In genomic region chr7:156307193-156307592, GRCh38 we compare ENCODE assay signal across 2 cellular contexts.
TF ChIP-seq lines count a peak whose summit lies in the region.

No MANE protein-coding gene starts in this region.

TF ChIP-seq in GM23338, 12 proteins besides CTCF, POLR2A, EP300 and RAD21 (continued from another document):
- TF ChIP-seq, protein P1, sequence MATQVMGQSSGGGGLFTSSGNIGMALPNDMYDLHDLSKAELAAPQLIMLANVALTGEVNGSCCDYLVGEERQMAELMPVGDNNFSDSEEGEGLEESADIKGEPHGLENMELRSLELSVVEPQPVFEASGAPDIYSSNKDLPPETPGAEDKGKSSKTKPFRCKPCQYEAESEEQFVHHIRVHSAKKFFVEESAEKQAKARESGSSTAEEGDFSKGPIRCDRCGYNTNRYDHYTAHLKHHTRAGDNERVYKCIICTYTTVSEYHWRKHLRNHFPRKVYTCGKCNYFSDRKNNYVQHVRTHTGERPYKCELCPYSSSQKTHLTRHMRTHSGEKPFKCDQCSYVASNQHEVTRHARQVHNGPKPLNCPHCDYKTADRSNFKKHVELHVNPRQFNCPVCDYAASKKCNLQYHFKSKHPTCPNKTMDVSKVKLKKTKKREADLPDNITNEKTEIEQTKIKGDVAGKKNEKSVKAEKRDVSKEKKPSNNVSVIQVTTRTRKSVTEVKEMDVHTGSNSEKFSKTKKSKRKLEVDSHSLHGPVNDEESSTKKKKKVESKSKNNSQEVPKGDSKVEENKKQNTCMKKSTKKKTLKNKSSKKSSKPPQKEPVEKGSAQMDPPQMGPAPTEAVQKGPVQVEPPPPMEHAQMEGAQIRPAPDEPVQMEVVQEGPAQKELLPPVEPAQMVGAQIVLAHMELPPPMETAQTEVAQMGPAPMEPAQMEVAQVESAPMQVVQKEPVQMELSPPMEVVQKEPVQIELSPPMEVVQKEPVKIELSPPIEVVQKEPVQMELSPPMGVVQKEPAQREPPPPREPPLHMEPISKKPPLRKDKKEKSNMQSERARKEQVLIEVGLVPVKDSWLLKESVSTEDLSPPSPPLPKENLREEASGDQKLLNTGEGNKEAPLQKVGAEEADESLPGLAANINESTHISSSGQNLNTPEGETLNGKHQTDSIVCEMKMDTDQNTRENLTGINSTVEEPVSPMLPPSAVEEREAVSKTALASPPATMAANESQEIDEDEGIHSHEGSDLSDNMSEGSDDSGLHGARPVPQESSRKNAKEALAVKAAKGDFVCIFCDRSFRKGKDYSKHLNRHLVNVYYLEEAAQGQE (IDR thresholded peaks at IDR 0.05; ENCODE audit: unreplicated experiment), result no peak
- TF ChIP-seq CREB1 (CRISPR knock-in tag; IDR thresholded peaks at IDR 0.05; ENCODE audit: low read depth) (no peak), POLR2AphosphoS5 (IDR thresholded peaks at IDR 0.05; ENCODE audit: low read depth) (no peak), ZNF462 (CRISPR knock-in tag; IDR thresholded peaks at IDR 0.05) (no peak)
TF ChIP-seq in GM23338: peak in this region for 0.

TF ChIP-seq in K562, 482 proteins besides CTCF, POLR2A, EP300 and RAD21 (continued from another document):
- TF ChIP-seq ZBTB12 (CRISPR knock-in tag; IDR thresholded peaks at IDR 0.05) (no peak), ZNF589 (CRISPR knock-in tag; IDR thresholded peaks at IDR 0.05; ENCODE audit: low read depth) (no peak), SIRT6 (IDR thresholded peaks at IDR 0.05; ENCODE audit: low read depth, low read length) (no peak), ZNF57 (CRISPR knock-in tag; IDR thresholded peaks at IDR 0.05) (no peak), RFX1 (IDR thresholded peaks at IDR 0.05) (no peak), KLF10 (CRISPR knock-in tag; IDR thresholded peaks at IDR 0.05) (no peak), ZNF212 (CRISPR knock-in tag; IDR thresholded peaks at IDR 0.05) (no peak), U2AF2 (optimal IDR thresholded peaks at IDR 0.05; ENCODE audit: low read depth, low read length) (no peak)
- TF ChIP-seq, protein P2, sequence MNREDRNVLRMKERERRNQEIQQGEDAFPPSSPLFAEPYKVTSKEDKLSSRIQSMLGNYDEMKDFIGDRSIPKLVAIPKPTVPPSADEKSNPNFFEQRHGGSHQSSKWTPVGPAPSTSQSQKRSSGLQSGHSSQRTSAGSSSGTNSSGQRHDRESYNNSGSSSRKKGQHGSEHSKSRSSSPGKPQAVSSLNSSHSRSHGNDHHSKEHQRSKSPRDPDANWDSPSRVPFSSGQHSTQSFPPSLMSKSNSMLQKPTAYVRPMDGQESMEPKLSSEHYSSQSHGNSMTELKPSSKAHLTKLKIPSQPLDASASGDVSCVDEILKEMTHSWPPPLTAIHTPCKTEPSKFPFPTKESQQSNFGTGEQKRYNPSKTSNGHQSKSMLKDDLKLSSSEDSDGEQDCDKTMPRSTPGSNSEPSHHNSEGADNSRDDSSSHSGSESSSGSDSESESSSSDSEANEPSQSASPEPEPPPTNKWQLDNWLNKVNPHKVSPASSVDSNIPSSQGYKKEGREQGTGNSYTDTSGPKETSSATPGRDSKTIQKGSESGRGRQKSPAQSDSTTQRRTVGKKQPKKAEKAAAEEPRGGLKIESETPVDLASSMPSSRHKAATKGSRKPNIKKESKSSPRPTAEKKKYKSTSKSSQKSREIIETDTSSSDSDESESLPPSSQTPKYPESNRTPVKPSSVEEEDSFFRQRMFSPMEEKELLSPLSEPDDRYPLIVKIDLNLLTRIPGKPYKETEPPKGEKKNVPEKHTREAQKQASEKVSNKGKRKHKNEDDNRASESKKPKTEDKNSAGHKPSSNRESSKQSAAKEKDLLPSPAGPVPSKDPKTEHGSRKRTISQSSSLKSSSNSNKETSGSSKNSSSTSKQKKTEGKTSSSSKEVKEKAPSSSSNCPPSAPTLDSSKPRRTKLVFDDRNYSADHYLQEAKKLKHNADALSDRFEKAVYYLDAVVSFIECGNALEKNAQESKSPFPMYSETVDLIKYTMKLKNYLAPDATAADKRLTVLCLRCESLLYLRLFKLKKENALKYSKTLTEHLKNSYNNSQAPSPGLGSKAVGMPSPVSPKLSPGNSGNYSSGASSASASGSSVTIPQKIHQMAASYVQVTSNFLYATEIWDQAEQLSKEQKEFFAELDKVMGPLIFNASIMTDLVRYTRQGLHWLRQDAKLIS (CRISPR knock-in tag; IDR thresholded peaks at IDR 0.05), result no peak
- TF ChIP-seq, protein P3, sequence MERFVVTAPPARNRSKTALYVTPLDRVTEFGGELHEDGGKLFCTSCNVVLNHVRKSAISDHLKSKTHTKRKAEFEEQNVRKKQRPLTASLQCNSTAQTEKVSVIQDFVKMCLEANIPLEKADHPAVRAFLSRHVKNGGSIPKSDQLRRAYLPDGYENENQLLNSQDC (CRISPR knock-in tag; IDR thresholded peaks at IDR 0.05), result no peak
